Comparison of ENCODE assay signal across 25 cellular contexts in genomic region chr12:98543701-98544100, GRCh38.
"Had no signal": no experiment of that assay in that cellular context is flagged by ENCODE, and none has a peak within 500 bp of the region (broad histone marks: within the 10 kb centered on the region; RNA-seq: fewer than 3 reads in every experiment).

No MANE protein-coding gene starts in this region.

- H3K4me1 ChIP-seq: colonic mucosa, heart left ventricle, spleen, tibial nerve had no signal

- H3K9me3 ChIP-seq: colonic mucosa, heart left ventricle, spleen, tibial nerve had no signal

- H3K27me3 Mint-ChIP-seq: activated CD4-positive, alpha-beta memory T cell treated with anti-CD3 and anti-CD28 coated beads for 36 hours; activated CD4-positive, alpha-beta T cell treated with anti-CD3 and anti-CD28 coated beads, Interleukin-2, amount 10 ng/mL, durations not matched to agents 24 days and 14 days; activated naive CD4-positive, alpha-beta T cell treated with anti-CD3 and anti-CD28 coated beads, Interleukin-2, amount 50 U/mL, for 24 hours; activated T-cell treated with anti-CD3 and anti-CD28 coated beads, Interleukin-2, amount 50 U/mL, for 24 hours; activated T-helper 17 cell treated with anti-CD3 and anti-CD28 coated beads, Interleukin-2, amount 50 U/mL, for 72 hours; naive thymus-derived CD4-positive, alpha-beta T cell had no signal

- ATAC-seq: activated T-helper 17 cell treated with anti-CD3 and anti-CD28 coated beads, Interleukin-2, amount 50 U/mL, for 72 hours; heart left ventricle; naive thymus-derived CD4-positive, alpha-beta T cell; right cardiac atrium had no signal

- DNase-seq: activated CD4-positive, alpha-beta memory T cell treated with anti-CD3 and anti-CD28 coated beads for 36 hours; activated CD4-positive, alpha-beta T cell treated with anti-CD3 and anti-CD28 coated beads, Interleukin-2, amount 10 ng/mL, durations not matched to agents 24 days and 14 days; activated CD4-positive, CD25-positive, alpha-beta regulatory T cell treated with anti-CD3 and anti-CD28 coated beads, Interleukin-2, amount 50 U/mL, for 72 hours; activated CD8-positive, alpha-beta memory T cell treated with anti-CD3 and anti-CD28 coated beads, Interleukin-2, amount 50 U/mL, for 4 hours; activated T-cell treated with anti-CD3 and anti-CD28 coated beads, Interleukin-2, amount 50 U/mL, for 24 hours; cerebellar nuclear complex; colonic mucosa; effector CD8-positive, alpha-beta T cell; foreskin fibroblast; heart left ventricle; hypothalamus; immature natural killer cell; kidney; midbrain; naive thymus-derived CD4-positive, alpha-beta T cell; nucleus accumbens; right cardiac atrium; spleen; stimulated activated CD4-positive, alpha-beta T cell treated with anti-CD3 and anti-CD28 coated beads, Interleukin-2, amount 100 ng/mL, for 48 hours; stimulated activated naive CD4-positive, alpha-beta T cell treated with Interleukin-2 at 50 U/mL for 16 hours; T-helper 2 cell had no signal

- H3K27me3 ChIP-seq: colonic mucosa, heart left ventricle, spleen, tibial nerve had no signal

- H3K27ac Mint-ChIP-seq: activated CD4-positive, alpha-beta memory T cell treated with anti-CD3 and anti-CD28 coated beads for 36 hours; activated CD4-positive, alpha-beta T cell treated with anti-CD3 and anti-CD28 coated beads, Interleukin-2, amount 10 ng/mL, durations not matched to agents 24 days and 14 days; activated naive CD4-positive, alpha-beta T cell treated with anti-CD3 and anti-CD28 coated beads, Interleukin-2, amount 50 U/mL, for 24 hours; activated T-helper 17 cell treated with anti-CD3 and anti-CD28 coated beads, Interleukin-2, amount 50 U/mL, for 72 hours; naive thymus-derived CD4-positive, alpha-beta T cell had no signal

- H3K27ac ChIP-seq: colonic mucosa, epithelial cell of prostate, heart left ventricle, spleen, tibial nerve had no signal

- H3K4me3 ChIP-seq: colonic mucosa, heart left ventricle, spleen, tibial nerve had no signal

- H3K9me3 Mint-ChIP-seq: activated CD4-positive, alpha-beta memory T cell treated with anti-CD3 and anti-CD28 coated beads for 36 hours; activated CD4-positive, alpha-beta T cell treated with anti-CD3 and anti-CD28 coated beads, Interleukin-2, amount 10 ng/mL, durations not matched to agents 24 days and 14 days; activated naive CD4-positive, alpha-beta T cell treated with anti-CD3 and anti-CD28 coated beads, Interleukin-2, amount 50 U/mL, for 24 hours; activated T-cell treated with anti-CD3 and anti-CD28 coated beads, Interleukin-2, amount 50 U/mL, for 24 hours; activated T-helper 17 cell treated with anti-CD3 and anti-CD28 coated beads, Interleukin-2, amount 50 U/mL, for 72 hours; immature natural killer cell had no signal

- H3K4me3 Mint-ChIP-seq: activated CD4-positive, alpha-beta memory T cell treated with anti-CD3 and anti-CD28 coated beads for 36 hours; activated CD4-positive, alpha-beta T cell treated with anti-CD3 and anti-CD28 coated beads, Interleukin-2, amount 10 ng/mL, durations not matched to agents 24 days and 14 days; activated naive CD4-positive, alpha-beta T cell treated with anti-CD3 and anti-CD28 coated beads, Interleukin-2, amount 50 U/mL, for 24 hours; activated T-cell treated with anti-CD3 and anti-CD28 coated beads, Interleukin-2, amount 50 U/mL, for 24 hours; activated T-helper 17 cell treated with anti-CD3 and anti-CD28 coated beads, Interleukin-2, amount 50 U/mL, for 72 hours; immature natural killer cell; naive thymus-derived CD4-positive, alpha-beta T cell had no signal
